Comparison of ENCODE assay signal across 8 cellular contexts in genomic region chr2:206084870-206085741, GRCh38. TPM values are rescaled to one million over a fixed set of nuclear protein-coding genes. Genes with fewer than 3 reads are reported as not detected.
DNase-seq lines count a peak whose midpoint lies in the region; FAIRE-seq and TF ChIP-seq lines count a peak whose summit lies in the region.

No MANE protein-coding gene starts in this region.

- in situ Hi-C loops in GM13976 (cut with MboI; ENCODE audit: low sequenced_read_pairs, unreplicated experiment): no loop called here

- H3K4me3 Mint-ChIP-seq in endothelial cell (ENCODE audit: unreplicated experiment): peak overlapping the region; percentile 99

- peaks cover 86% of the 10 kb centered on the region for H3K79me2 ChIP-seq in Loucy (ENCODE audit: insufficient read depth, low read length)

- no peaks in the 10 kb centered on the region for H3K9me3 Mint-ChIP-seq in endothelial cell (ENCODE audit: unreplicated experiment)

- TF ChIP-seq CTCF in GM13976 (IDR thresholded peaks at IDR 0.05; ENCODE audit: borderline replicate concordance, control extremely low read depth, extremely low read depth, insufficient read depth, missing control alignments) (no peak), Loucy (conservative IDR thresholded peaks at IDR 0.05; ENCODE audit: low read length) (no peak), endothelial cell (IDR thresholded peaks at IDR 0.05; ENCODE audit: unreplicated experiment) (no peak)

- peak overlapping the region; percentile 100 for H3K9ac ChIP-seq in Loucy (ENCODE audit: low read depth, low read length, poor library complexity, severe bottlenecking)

- H3K27me3 Mint-ChIP-seq in endothelial cell (ENCODE audit: unreplicated experiment): peaks cover 7% of the 10 kb centered on the region

- H3K4me1 ChIP-seq in Loucy (ENCODE audit: insufficient read depth, low read length, poor library complexity, severe bottlenecking): peaks cover 36% of the 10 kb centered on the region

- H3K4me3 ChIP-seq in Loucy (ENCODE audit: low read length, poor library complexity, severe bottlenecking): peak overlapping the region; percentile 97

- H3K27ac Mint-ChIP-seq in endothelial cell (ENCODE audit: unreplicated experiment): peak overlapping the region; percentile 91

- H3K9me2 ChIP-seq in Loucy (replicated peaks; ENCODE audit: low read depth, low read length): no peaks in the 10 kb centered on the region

- H3K4me1 Mint-ChIP-seq in endothelial cell (ENCODE audit: unreplicated experiment): peaks cover 18% of the 10 kb centered on the region

- H4K20me1 ChIP-seq in Loucy (ENCODE audit: insufficient read depth, low read length, poor library complexity, severe bottlenecking): peaks cover 23% of the 10 kb centered on the region

- H2AFZ ChIP-seq in Loucy (ENCODE audit: low read length): peak overlapping the region; percentile 79

- TF ChIP-seq POLR2A in H54 (IDR thresholded peaks at IDR 0.05; ENCODE audit: low read depth, low read length): no peak

- FAIRE-seq in H54 (lab: Jason Lieb, UNC): no peak

- H3K9me3 ChIP-seq in Loucy (ENCODE audit: insufficient read depth, low read depth, low read length): no peaks in the 10 kb centered on the region

- H3K27me3 ChIP-seq in Loucy (ENCODE audit: insufficient read depth, low read length, poor library complexity, severe bottlenecking): no peaks in the 10 kb centered on the region

- H3K36me3 Mint-ChIP-seq in endothelial cell (ENCODE audit: low read depth, unreplicated experiment): no peaks in the 10 kb centered on the region

- H3F3A ChIP-seq in Loucy (ENCODE audit: low read depth): peaks cover 3% of the 10 kb centered on the region

- H3K36me3 ChIP-seq in Loucy (ENCODE audit: insufficient read depth, low read length): no peaks in the 10 kb centered on the region; the same call in 1 of the 2 replicates

- H3K4me2 ChIP-seq in Loucy (ENCODE audit: low read depth, low read length, poor library complexity, severe bottlenecking): peak overlapping the region; percentile 98

- DNase-seq in GM13976 (ENCODE audit: low spot score): peak; percentile 57
- DNase-seq in H54 (ENCODE audit: insufficient read length, low spot score): peak; percentile 26
- DNase-seq in activated CD8-positive, alpha-beta memory T cell treated with anti-CD3 and anti-CD28 coated beads, Interleukin-2, amount 50 U/mL, for 4 hours: peak; percentile 43
- DNase-seq in endothelial cell (ENCODE audit: low spot score): peak; percentile 48
- DNase-seq in mucosa of gallbladder (ENCODE audit: low spot score): peak; percentile 21
- peak; percentile 36 for DNase-seq in stimulated activated naive CD4-positive, alpha-beta T cell treated with Interleukin-2 at 50 U/mL for 16 hours (lab: John Stamatoyannopoulos, UW)
- DNase-seq in DMS79 (lab: John Stamatoyannopoulos, UW): no peak

RNA-seq across cellular contexts. Expression of gene INO80D, which starts 0.9 kb away (rescaled TPM):
- total RNA-seq in endothelial cell (ENCODE audit: unreplicated experiment): 21.0 TPM
- total RNA-seq in mucosa of gallbladder: 24.6 TPM
